24 cellular contexts compared by ENCODE assay signal in the genomic region with DNA sequence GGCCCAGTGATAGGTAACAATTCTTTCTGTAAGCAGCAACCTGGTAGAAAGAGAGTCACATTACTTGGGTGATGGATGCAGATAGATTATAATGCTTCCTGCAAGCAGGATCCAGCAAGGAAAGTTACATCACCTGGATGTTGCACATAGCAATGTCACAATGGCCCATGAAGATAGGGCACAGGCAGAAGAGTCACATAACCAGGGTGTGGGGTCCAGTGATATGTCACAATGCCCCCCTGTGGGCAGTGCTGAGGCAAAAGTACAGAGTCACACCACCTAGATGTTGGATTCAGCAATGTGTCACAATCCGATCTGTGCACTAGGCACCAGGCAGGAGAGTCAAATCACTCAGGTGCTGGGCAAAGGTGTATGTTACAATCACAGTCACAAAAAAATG.
"Had no signal": no experiment of that assay in that cellular context is flagged by ENCODE, and none has a peak within 500 bp of the region (broad histone marks: within the 10 kb centered on the region; RNA-seq: fewer than 3 reads in every experiment).

No MANE protein-coding gene starts in this region.

- H3K9me3 ChIP-seq: ascending aorta, breast epithelium, colonic mucosa had no signal

- H3K4me3 ChIP-seq: ascending aorta, breast epithelium, cardiac muscle cell, colonic mucosa had no signal

- H3K4me1 ChIP-seq: breast epithelium, colonic mucosa had no signal

- H3K36me3 ChIP-seq: breast epithelium, colonic mucosa had no signal

- H3K27me3 ChIP-seq: ascending aorta, breast epithelium, cardiac muscle cell, colonic mucosa had no signal

- H3K27ac ChIP-seq: ascending aorta, breast epithelium, cardiac muscle cell, colonic mucosa, epithelial cell of prostate had no signal

- FAIRE-seq: endometrium, endothelial cell of umbilical vein, frontal cortex had no signal

- ATAC-seq: activated CD4-positive, alpha-beta T cell treated with anti-CD3 and anti-CD28 coated beads for 36 hours; activated naive CD8-positive, alpha-beta T cell treated with anti-CD3 and anti-CD28 coated beads, Interleukin-2, amount 50 U/mL, for 24 hours had no signal

- DNase-seq: activated CD4-positive, alpha-beta memory T cell treated with anti-CD3 and anti-CD28 coated beads for 36 hours; activated CD4-positive, alpha-beta T cell treated with anti-CD3 and anti-CD28 coated beads for 36 hours; activated CD4-positive, alpha-beta T cell treated with anti-CD3 and anti-CD28 coated beads, Interleukin-2, amount 10 ng/mL, durations not matched to agents 24 days and 14 days; activated CD4-positive, CD25-positive, alpha-beta regulatory T cell; activated CD4-positive, CD25-positive, alpha-beta regulatory T cell treated with anti-CD3 and anti-CD28 coated beads, Interleukin-2, amount 50 U/mL, for 72 hours; activated CD8-positive, alpha-beta memory T cell treated with anti-CD3 and anti-CD28 coated beads for 24 hours; activated effector memory CD4-positive, alpha-beta T cell treated with anti-CD3 and anti-CD28 coated beads, Interleukin-2, amount 50 U/mL, for 16 hours; activated naive CD4-positive, alpha-beta T cell treated with anti-CD3 and anti-CD28 coated beads for 36 hours; activated naive CD8-positive, alpha-beta T cell treated with anti-CD3 and anti-CD28 coated beads for 36 hours; activated naive CD8-positive, alpha-beta T cell treated with anti-CD3 and anti-CD28 coated beads, Interleukin-2, amount 50 U/mL, for 24 hours; activated T-cell treated with anti-CD3 and anti-CD28 coated beads, Interleukin-2, amount 50 U/mL, for 48 hours; central memory CD4-positive, alpha-beta T cell; cerebellar nuclear complex; colonic mucosa; effector CD8-positive, alpha-beta T cell; foreskin fibroblast; T-helper 2 cell had no signal
